Comparison of ENCODE assay signal across 12 cellular contexts in genomic region chr2:174635747-174636399, GRCh38. TPM values are rescaled to one million over a fixed set of nuclear protein-coding genes. Genes with fewer than 3 reads are reported as not detected.
DNase-seq lines count a peak whose midpoint lies in the region; ATAC-seq and TF ChIP-seq lines count a peak whose summit lies in the region.
"Had no signal": no experiment of that assay in that cellular context is flagged by ENCODE, and none has a peak within 500 bp of the region (broad histone marks: within the 10 kb centered on the region; RNA-seq: fewer than 3 reads in every experiment).

No MANE protein-coding gene starts in this region.

- no peak for TF ChIP-seq CTCF in activated B cell treated with CpG ODN at 0.5 μM for 24 hours (IDR thresholded peaks at IDR 0.05)
- TF ChIP-seq CTCF in fibroblast of pulmonary artery (IDR thresholded peaks at IDR 0.05; ENCODE audit: low read length, missing control alignments), result no peak

- no peaks in the 10 kb centered on the region for H3K9me3 ChIP-seq in HAP-1

- H3K4me1 ChIP-seq in HAP-1, result no peaks in the 10 kb centered on the region

- H3K27ac Mint-ChIP-seq in activated CD4-positive, alpha-beta T cell treated with anti-CD3 and anti-CD28 coated beads, Interleukin-2, amount 10 ng/mL, durations not matched to agents 7 days and 5 days, result peak overlapping the region; percentile 96
- H3K27ac Mint-ChIP-seq in activated B cell treated with CpG ODN at 0.5 μM for 24 hours, result peak overlapping the region; percentile 98

- H3K27me3 ChIP-seq in HAP-1 (ENCODE audit: low read depth), result no peaks in the 10 kb centered on the region

- peaks cover 37% of the 10 kb centered on the region for H3K36me3 Mint-ChIP-seq in activated CD4-positive, alpha-beta T cell treated with anti-CD3 and anti-CD28 coated beads, Interleukin-2, amount 10 ng/mL, durations not matched to agents 7 days and 5 days (ENCODE audit: low read depth)
- peaks cover 27% of the 10 kb centered on the region for H3K36me3 Mint-ChIP-seq in activated B cell treated with CpG ODN at 0.5 μM for 24 hours (ENCODE audit: low read depth)

- in situ Hi-C loops in HAP-1 (cut with MboI; ENCODE audit: low sequenced_read_pairs), result no loop called here

- peaks cover 59% of the 10 kb centered on the region for H3K4me1 Mint-ChIP-seq in activated CD4-positive, alpha-beta T cell treated with anti-CD3 and anti-CD28 coated beads, Interleukin-2, amount 10 ng/mL, durations not matched to agents 7 days and 5 days
- H3K4me1 Mint-ChIP-seq in activated B cell treated with CpG ODN at 0.5 μM for 24 hours, result peaks cover 43% of the 10 kb centered on the region

- no peak for DNase-seq in activated CD4-positive, alpha-beta T cell treated with anti-CD3 and anti-CD28 coated beads, Interleukin-2, amount 10 ng/mL, durations not matched to agents 7 days and 5 days
- DNase-seq in activated CD4-positive, alpha-beta T cell treated with anti-CD3 and anti-CD28 coated beads, Interleukin-2, amount 50 U/mL, for 4 hours, result no peak
- DNase-seq in activated B cell treated with CpG ODN at 0.5 μM for 24 hours (no peak), fibroblast of pulmonary artery (ENCODE audit: low read depth) (peak; percentile 35), stromal cell of bone marrow (ENCODE audit: low read depth) (peak; percentile 41), HAP-1 (ENCODE audit: low spot score in 2 of 2) (no peak)
- no peak for DNase-seq in stimulated activated naive CD4-positive, alpha-beta T cell (lab: John Stamatoyannopoulos, UW)
- DNase-seq: activated effector memory CD4-positive, alpha-beta T cell treated with Interleukin-2 at 50 U/mL for 16 hours; kidney; NCI-H1436; T1000 had no signal

- peak overlapping the region; percentile 23 for H3K4me3 Mint-ChIP-seq in activated CD4-positive, alpha-beta T cell treated with anti-CD3 and anti-CD28 coated beads, Interleukin-2, amount 10 ng/mL, durations not matched to agents 7 days and 5 days
- H3K4me3 Mint-ChIP-seq in activated B cell treated with CpG ODN at 0.5 μM for 24 hours, result no peak overlapping the region

- no peaks in the 10 kb centered on the region for H3K36me3 ChIP-seq in HAP-1 (replicated peaks)

- intact Hi-C loops in activated B cell treated with CpG ODN at 0.5 μM for 24 hours (cut with micrococcal nuclease), result loop anchor here (2.0 kb wide), 1 partner anchor 27 kb away; no protein-coding TSS in a partner anchor

- ATAC-seq in activated B cell treated with CpG ODN at 0.5 μM for 24 hours (ENCODE audit: low read depth) (no peak), GM19452 (IDR thresholded peaks at IDR 0.05; ENCODE audit: unreplicated experiment) (no peak)

- H3K4me3 ChIP-seq in fibroblast of pulmonary artery (replicated peaks; ENCODE audit: low read depth, low read length), result no peak overlapping the region
- no peak overlapping the region for H3K4me3 ChIP-seq in HAP-1

- POLR2A ChIA-PET in activated CD4-positive, alpha-beta T cell treated with anti-CD3 and anti-CD28 coated beads, Interleukin-2, amount 10 ng/mL, durations not matched to agents 7 days and 5 days (lab: Charles Lee), result interaction anchor here (4.3 kb wide), 1 partner anchor 40 kb away, joined by 53 read pairs; the partner anchor contains the start of gene WIPF1
- POLR2A ChIA-PET in activated B cell treated with CpG ODN at 0.5 μM for 24 hours (lab: Charles Lee), result interaction anchor here (3.5 to 4.2 kb wide), 2 partner anchors 13 to 39 kb away, joined by 24 to 123 read pairs; partner anchors contain the start of gene WIPF1

- no peaks in the 10 kb centered on the region for H3K27me3 Mint-ChIP-seq in activated CD4-positive, alpha-beta T cell treated with anti-CD3 and anti-CD28 coated beads, Interleukin-2, amount 10 ng/mL, durations not matched to agents 7 days and 5 days
- no peaks in the 10 kb centered on the region for H3K27me3 Mint-ChIP-seq in activated B cell treated with CpG ODN at 0.5 μM for 24 hours

- H3K9me3 Mint-ChIP-seq in activated CD4-positive, alpha-beta T cell treated with anti-CD3 and anti-CD28 coated beads, Interleukin-2, amount 10 ng/mL, durations not matched to agents 7 days and 5 days, result peaks cover 4% of the 10 kb centered on the region
- H3K9me3 Mint-ChIP-seq in activated B cell treated with CpG ODN at 0.5 μM for 24 hours, result no peaks in the 10 kb centered on the region

- CTCF ChIA-PET in activated CD4-positive, alpha-beta T cell treated with anti-CD3 and anti-CD28 coated beads, Interleukin-2, amount 10 ng/mL, durations not matched to agents 7 days and 5 days (lab: Charles Lee), result interaction anchor here (0.7 to 1.7 kb wide), 7 partner anchors 11 to 1498 kb away, joined by 3 to 6 read pairs (median 3); no protein-coding TSS in a partner anchor
- CTCF ChIA-PET in activated B cell treated with CpG ODN at 0.5 μM for 24 hours (lab: Charles Lee), result interaction anchor here (1.2 to 1.6 kb wide), 2 partner anchors 27 to 54 kb away, joined by 3 to 4 read pairs; no protein-coding TSS in a partner anchor

RNA-seq across cellular contexts. Expression of gene WIPF1, which starts 38.3 kb away (rescaled TPM):
- total RNA-seq in activated CD4-positive, alpha-beta T cell treated with anti-CD3 and anti-CD28 coated beads, Interleukin-2, amount 10 ng/mL, durations not matched to agents 7 days and 5 days, result 100 to 1,000 TPM; 378 to 423 TPM
- 293 TPM in 2 replicates for total RNA-seq in activated B cell treated with CpG ODN at 0.5 μM for 24 hours

Comparison
In these comparisons a context has a peak if more than half of its experiments do, and no peak if none do; other contexts are left out.
1. DNase-seq: peak in fibroblast of pulmonary artery (single experiment) and stromal cell of bone marrow (single experiment); none in activated CD4-positive, alpha-beta T cell treated with anti-CD3 and anti-CD28 coated beads, Interleukin-2, amount 10 ng/mL, durations not matched to agents 7 days and 5 days (single experiment), activated CD4-positive, alpha-beta T cell treated with anti-CD3 and anti-CD28 coated beads, Interleukin-2, amount 50 U/mL, for 4 hours (0 of 2), activated B cell treated with CpG ODN at 0.5 μM for 24 hours (single experiment), stimulated activated naive CD4-positive, alpha-beta T cell (0 of 6) and HAP-1 (0 of 2).